ENCODE assay signal across 21 cellular contexts in genomic region chr11:119827113-119827512, GRCh38.
A peak's percentile ranks its signal among the peaks of the same experiment; 100 is the strongest.
DNase-seq lines count a peak whose midpoint lies in the region; ATAC-seq and TF ChIP-seq lines count a peak whose summit lies in the region.
"Had no signal": no experiment of that assay in that cellular context is flagged by ENCODE, and none has a peak within 500 bp of the region (broad histone marks: within the 10 kb centered on the region; RNA-seq: fewer than 3 reads in every experiment).

No MANE protein-coding gene starts in this region.

- peaks cover 4% of the 10 kb centered on the region for H3K9me3 ChIP-seq in neural progenitor cell (ENCODE audit: low read depth)
- peaks cover 3% of the 10 kb centered on the region for H3K9me3 ChIP-seq in CD4-positive, alpha-beta T cell (ENCODE audit: control insufficient read depth, low read length)

- H3K4me3 Mint-ChIP-seq in glutamatergic neuron (ENCODE audit: unreplicated experiment) (no peak overlapping the region), neural progenitor cell (no peak overlapping the region), type B pancreatic cell (no peak overlapping the region)
- H3K4me3 Mint-ChIP-seq in CD4-positive, alpha-beta T cell: no peak overlapping the region
- H3K4me3 Mint-ChIP-seq: B cell; CD4-positive, CD25-positive, alpha-beta regulatory T cell; CD8-positive, alpha-beta memory T cell had no signal

- DNase-seq in NCI-H510A treated with DMSO at 0.1 percent for 48 hours (lab: John Stamatoyannopoulos, UW) (peak; percentile 20), NCI-H510A (lab: John Stamatoyannopoulos, UW) (no peak), glutamatergic neuron (peak; percentile 1), neural progenitor cell (ENCODE audit: low spot score) (no peak), type B pancreatic cell (ENCODE audit: extremely low spot score, unreplicated experiment) (no peak), kidney glomerular epithelial cell (lab: John Stamatoyannopoulos, UW) (no peak)
- no peak for DNase-seq in CD4-positive, alpha-beta T cell
- DNase-seq: CD4-positive, CD25-positive, alpha-beta regulatory T cell; CD8-positive, alpha-beta memory T cell; DMS 273 treated with DMSO at 0.1 percent for 48 hours; DMS79; EL; GDM1; GOT3; H7 had no signal

- intact Hi-C loops in CD4-positive, alpha-beta T cell (cut with DNase I, micrococcal nuclease): no loop called here

- H3K4me1 Mint-ChIP-seq in glutamatergic neuron (ENCODE audit: low read depth, unreplicated experiment) (peaks cover 3% of the 10 kb centered on the region), neural progenitor cell (peaks cover 19% of the 10 kb centered on the region), type B pancreatic cell (ENCODE audit: unreplicated experiment) (peaks cover under 1% of the 10 kb centered on the region)
- H3K4me1 Mint-ChIP-seq in CD4-positive, alpha-beta T cell (ENCODE audit: low read depth): no peaks in the 10 kb centered on the region
- H3K4me1 Mint-ChIP-seq: B cell; CD4-positive, CD25-positive, alpha-beta regulatory T cell; CD8-positive, alpha-beta memory T cell had no signal

- peaks cover 16% of the 10 kb centered on the region for H3K4me1 ChIP-seq in neural progenitor cell
- H3K4me1 ChIP-seq: BLaER1 had no signal

- no peak for ATAC-seq in CD4-positive, alpha-beta T cell (ENCODE audit: poor library complexity)
- ATAC-seq: GM12878, HCT116 had no signal

- no peaks in the 10 kb centered on the region for H4K20me1 ChIP-seq in neural progenitor cell (ENCODE audit: low read depth)
- H4K20me1 ChIP-seq: BLaER1 had no signal

- no peak overlapping the region for H3K9ac ChIP-seq in neural progenitor cell
- H3K9ac ChIP-seq: BLaER1 had no signal

- H3K36me3 Mint-ChIP-seq in glutamatergic neuron (ENCODE audit: unreplicated experiment) (peaks cover 8% of the 10 kb centered on the region), neural progenitor cell (no peaks in the 10 kb centered on the region), type B pancreatic cell (no peaks in the 10 kb centered on the region)
- no peaks in the 10 kb centered on the region for H3K36me3 Mint-ChIP-seq in CD4-positive, alpha-beta T cell (ENCODE audit: low read depth)
- H3K36me3 Mint-ChIP-seq: CD4-positive, CD25-positive, alpha-beta regulatory T cell; CD8-positive, alpha-beta memory T cell had no signal

- no peaks in the 10 kb centered on the region for H3K36me3 ChIP-seq in neural progenitor cell
- H3K36me3 ChIP-seq: BLaER1 had no signal

- no peaks in the 10 kb centered on the region for H3K27me3 ChIP-seq in neural progenitor cell
- peaks cover 25% of the 10 kb centered on the region for H3K27me3 ChIP-seq in CD4-positive, alpha-beta T cell (ENCODE audit: control insufficient read depth, insufficient read depth, low read length)
- H3K27me3 ChIP-seq: BLaER1 had no signal

- peaks cover 2% of the 10 kb centered on the region for H3K27me3 Mint-ChIP-seq in glutamatergic neuron (ENCODE audit: unreplicated experiment)
- peaks cover 14% of the 10 kb centered on the region for H3K27me3 Mint-ChIP-seq in neural progenitor cell (ENCODE audit: insufficient read depth, low read depth)
- peaks cover 14% of the 10 kb centered on the region for H3K27me3 Mint-ChIP-seq in type B pancreatic cell
- peaks cover 63% of the 10 kb centered on the region for H3K27me3 Mint-ChIP-seq in CD4-positive, alpha-beta T cell

- H3K79me2 ChIP-seq in neural progenitor cell (ENCODE audit: low read depth): no peaks in the 10 kb centered on the region

- CTCF ChIA-PET in CD4-positive, alpha-beta T cell (lab: Charles Lee): no interaction called here

- no peaks in the 10 kb centered on the region for H3F3A ChIP-seq in neural progenitor cell (ENCODE audit: low read depth)

- no peak overlapping the region for H3K27ac ChIP-seq in neural progenitor cell
- no peak overlapping the region for H3K27ac ChIP-seq in CD4-positive, alpha-beta T cell (ENCODE audit: low read depth, low read length)
- H3K27ac ChIP-seq: 22Rv1, BLaER1, C4-2B had no signal

- H3K9me3 Mint-ChIP-seq in glutamatergic neuron (ENCODE audit: unreplicated experiment) (peaks cover 2% of the 10 kb centered on the region), neural progenitor cell (peaks cover 9% of the 10 kb centered on the region), type B pancreatic cell (no peaks in the 10 kb centered on the region)
- H3K9me3 Mint-ChIP-seq in CD4-positive, alpha-beta T cell: peaks cover 7% of the 10 kb centered on the region

- TF ChIP-seq CTCF in glutamatergic neuron (IDR thresholded peaks at IDR 0.05; ENCODE audit: partially characterized antibody, unreplicated experiment) (no peak), neural progenitor cell (IDR thresholded peaks at IDR 0.05) (no peak), type B pancreatic cell (conservative IDR thresholded peaks at IDR 0.05) (no peak)
- no peak for TF ChIP-seq CTCF in CD4-positive, alpha-beta T cell (IDR thresholded peaks at IDR 0.05)

- no peak overlapping the region for H3K27ac Mint-ChIP-seq in glutamatergic neuron (ENCODE audit: unreplicated experiment)
- no peak overlapping the region for H3K27ac Mint-ChIP-seq in neural progenitor cell
- no peak overlapping the region for H3K27ac Mint-ChIP-seq in type B pancreatic cell
- H3K27ac Mint-ChIP-seq in CD4-positive, alpha-beta T cell: no peak overlapping the region
- H3K27ac Mint-ChIP-seq: B cell; CD4-positive, CD25-positive, alpha-beta regulatory T cell had no signal

- H3K4me3 ChIP-seq in neural progenitor cell: no peak overlapping the region
- H3K4me3 ChIP-seq: BLaER1, GM12878 had no signal

- POLR2A ChIA-PET in CD4-positive, alpha-beta T cell (lab: Charles Lee): no interaction called here

- peak overlapping the region; percentile 35 for H3K4me2 ChIP-seq in neural progenitor cell
- H3K4me2 ChIP-seq: BLaER1 had no signal

- peak overlapping the region; percentile 79 for H2AFZ ChIP-seq in neural progenitor cell (replicated peaks)

Comparison
In these comparisons a context has a peak if more than half of its experiments do, and no peak if none do; other contexts are left out.
1. DNase-seq: peak in NCI-H510A treated with DMSO at 0.1 percent for 48 hours (single experiment) and glutamatergic neuron (single experiment); none in NCI-H510A (single experiment), neural progenitor cell (single experiment), type B pancreatic cell (single experiment), kidney glomerular epithelial cell (single experiment) and CD4-positive, alpha-beta T cell (0 of 10).